In genomic region chr17:65557349-65558310, GRCh38 we compare ENCODE assay signal across 7 cellular contexts. TPM values are rescaled to one million over a fixed set of nuclear protein-coding genes. Genes with fewer than 3 reads are reported as not detected.
DNase-seq lines count a peak whose midpoint lies in the region; ATAC-seq and TF ChIP-seq lines count a peak whose summit lies in the region.

No MANE protein-coding gene starts in this region.

- H3K27ac ChIP-seq in H9 (ENCODE audit: insufficient read length, low read depth, low read length), result no peak overlapping the region

- H3K4me1 ChIP-seq in H9 (ENCODE audit: insufficient read depth, low read length), result peaks cover 13% of the 10 kb centered on the region; the same call in 1 of the 2 replicates

- H4K20me1 ChIP-seq in H9 (ENCODE audit: control insufficient read depth, insufficient read depth, insufficient read length), result no peaks in the 10 kb centered on the region

- no peak overlapping the region for H2BK5ac ChIP-seq in H9 (ENCODE audit: insufficient read length, low read length)

- H2BK120ac ChIP-seq in H9 (ENCODE audit: low read depth, low read length, poor library complexity, severe bottlenecking), result no peak overlapping the region

- H3K79me1 ChIP-seq in H9 (ENCODE audit: insufficient read depth, low read depth, low read length, poor library complexity, severe bottlenecking), result peaks cover 21% of the 10 kb centered on the region

- peaks cover 25% of the 10 kb centered on the region for H3K23me2 ChIP-seq in H9 (ENCODE audit: insufficient read length, low read depth, low read length, poor library complexity, severe bottlenecking)

- H4K5ac ChIP-seq in H9 (ENCODE audit: insufficient read length, low read depth, low read length), result no peak overlapping the region

- H2BK12ac ChIP-seq in H9 (ENCODE audit: insufficient read length, low read depth, low read length), result no peak overlapping the region

- no peak overlapping the region for H3K23ac ChIP-seq in H9 (ENCODE audit: insufficient read length, low read depth, low read length)

- no peak overlapping the region for H2AFZ ChIP-seq in H9 (ENCODE audit: low read length)

- peak overlapping the region; percentile 1 to 76 for H3K4me3 ChIP-seq in foreskin fibroblast (ENCODE audit: low read depth in 1 of 2, low read length in 2 of 2)

- no CpG with 5 or more reads among the region's 21 CpGs for WGBS in H9 (ENCODE audit: extremely low coverage, insufficient read length, low lambda C conversion rate)

- H2AK5ac ChIP-seq in H9 (ENCODE audit: insufficient read length, low read length), result no peak overlapping the region

- no peak overlapping the region for H2BK15ac ChIP-seq in H9 (ENCODE audit: low read depth, low read length)

- no peak for ATAC-seq in stimulated activated naive CD8-positive, alpha-beta T cell treated with anti-CD3 and anti-CD28 coated beads, Interleukin-15, Interleukin-2, amounts not matched to agents 100 U/mL and 50 U/mL, for 24 hours
- no peak for ATAC-seq in HG03108 (IDR thresholded peaks at IDR 0.05; ENCODE audit: unreplicated experiment)
- ATAC-seq in GM21825 (IDR thresholded peaks at IDR 0.05; ENCODE audit: unreplicated experiment), result no peak

- DNase-seq in H9 (no peak), T-helper 22 cell (ENCODE audit: low read depth) (peak; percentile 63), foreskin fibroblast (peak; percentile 52 to 74), mesenteric fat pad (ENCODE audit: low spot score) (no peak)
- peak; percentile 27 for DNase-seq in stimulated activated naive CD8-positive, alpha-beta T cell treated with anti-CD3 and anti-CD28 coated beads, Interleukin-15, Interleukin-2, amounts not matched to agents 100 U/mL and 50 U/mL, for 24 hours

- no peaks in the 10 kb centered on the region for H3K9me3 ChIP-seq in H9 (ENCODE audit: control insufficient read depth, low read depth, low read length)

- H3K56ac ChIP-seq in H9 (ENCODE audit: insufficient read length, low read depth, low read length), result no peak overlapping the region

- no peak for TF ChIP-seq CTCF in H9 (conservative IDR thresholded peaks at IDR 0.05)
- no peak for TF ChIP-seq CTCF in foreskin fibroblast (IDR thresholded peaks at IDR 0.05; ENCODE audit: low read depth, low read length)

- H3K4ac ChIP-seq in H9 (ENCODE audit: low read depth, low read length), result no peak overlapping the region

- H3K27me3 ChIP-seq in H9 (ENCODE audit: insufficient read depth, low read length), result no peaks in the 10 kb centered on the region; the same call in 1 of the 2 replicates

- H3K4me1 Mint-ChIP-seq in H9, result peaks cover 16 to 17% of the 10 kb centered on the region in 2 experiments

- H4K91ac ChIP-seq in H9 (ENCODE audit: insufficient read length, low read depth, low read length), result no peak overlapping the region

- peaks cover 17% of the 10 kb centered on the region; the same call in 1 of the 2 replicates for H3K79me2 ChIP-seq in H9 (ENCODE audit: insufficient read depth, low read length)

- H3K27ac Mint-ChIP-seq in H9, result no peak overlapping the region

- no peak overlapping the region for H3T11ph ChIP-seq in H9 (ENCODE audit: low read length)

- H3K9ac ChIP-seq in H9 (ENCODE audit: extremely low read depth, insufficient read length, low read length), result no peak overlapping the region

- no peak overlapping the region for H3K4me3 Mint-ChIP-seq in H9

- H3K27me3 Mint-ChIP-seq in H9 (ENCODE audit: low read depth), result peaks cover 8% of the 10 kb centered on the region

- no peak overlapping the region for H2BK20ac ChIP-seq in H9 (ENCODE audit: low read depth, low read length, poor library complexity, severe bottlenecking)

- no peak overlapping the region for H3K14ac ChIP-seq in H9 (ENCODE audit: insufficient read depth, low read length)

- H3K9me3 Mint-ChIP-seq in H9, result no peaks in the 10 kb centered on the region

- no peak overlapping the region for H3K18ac ChIP-seq in H9 (ENCODE audit: insufficient read length, low read depth, low read length)

- H3K36me3 Mint-ChIP-seq in H9 (ENCODE audit: insufficient read depth in 1 of 3, low read depth in 3 of 3), result peaks cover 5 to 11% (median 7%) of the 10 kb centered on the region in 3 experiments; a peak in 6 of 7 replicates

- peak overlapping the region; percentile 76 for H3K4me2 ChIP-seq in H9 (ENCODE audit: insufficient read depth, insufficient read length, low read length)

- no peak overlapping the region for H4K8ac ChIP-seq in H9 (replicated peaks; ENCODE audit: insufficient read length, low read depth, low read length)

RNA-seq across cellular contexts. Expression of gene AXIN2, which starts 3.8 kb away (rescaled TPM):
- total RNA-seq in H9 (2021), result 35.0 and 35.6 TPM in 2 replicates
- total RNA-seq in mesenteric fat pad, result 26.9 TPM

Comparison
In these comparisons a context has a peak if more than half of its experiments do, and no peak if none do; other contexts are left out.
1. DNase-seq: peak in T-helper 22 cell (single experiment), foreskin fibroblast (2 of 2) and stimulated activated naive CD8-positive, alpha-beta T cell treated with anti-CD3 and anti-CD28 coated beads, Interleukin-15, Interleukin-2, amounts not matched to agents 100 U/mL and 50 U/mL, for 24 hours (single experiment); none in H9 (single experiment) and mesenteric fat pad (single experiment).